ENCODE assay signal across 9 cellular contexts in the genomic region with DNA sequence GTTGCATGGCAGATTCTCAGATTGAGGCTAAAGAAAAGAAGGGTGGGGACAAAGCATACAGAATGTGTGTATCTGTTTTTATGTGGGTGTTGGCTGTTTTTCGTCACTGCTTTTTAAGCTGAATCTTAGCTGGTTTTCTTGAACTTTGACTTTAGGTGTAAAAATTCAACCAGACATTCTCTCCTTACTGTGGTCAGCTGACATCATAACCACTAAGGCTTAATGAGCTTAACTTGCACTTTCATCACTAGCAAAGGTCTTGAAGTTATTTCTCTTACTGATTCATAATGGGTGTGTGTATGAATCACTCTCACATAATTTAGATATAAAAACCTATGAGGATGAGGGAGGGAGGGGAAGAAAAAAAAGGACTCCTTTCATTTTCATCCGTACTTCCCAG. TPM values are rescaled to one million over a fixed set of nuclear protein-coding genes. Genes with fewer than 3 reads are reported as not detected.
DNase-seq lines count a peak whose midpoint lies in the region; ATAC-seq and TF ChIP-seq lines count a peak whose summit lies in the region.
"Had no signal": no experiment of that assay in that cellular context is flagged by ENCODE, and none has a peak within 500 bp of the region (broad histone marks: within the 10 kb centered on the region; RNA-seq: fewer than 3 reads in every experiment).

No MANE protein-coding gene starts in this region.

- no peaks in the 10 kb centered on the region for H3K27me3 Mint-ChIP-seq in activated CD4-positive, alpha-beta T cell treated with anti-CD3 and anti-CD28 coated beads, Interleukin-2, amount 10 ng/mL, durations not matched to agents 24 days and 14 days
- no peaks in the 10 kb centered on the region for H3K27me3 Mint-ChIP-seq in WTC11 (ENCODE audit: low read depth)
- no peaks in the 10 kb centered on the region for H3K27me3 Mint-ChIP-seq in stimulated activated naive CD8-positive, alpha-beta T cell treated with anti-CD3 and anti-CD28 coated beads, Interleukin-15, amount 100 ng/mL, for 72 hours

- H3K36me3 Mint-ChIP-seq in activated CD4-positive, alpha-beta T cell treated with anti-CD3 and anti-CD28 coated beads, Interleukin-2, amount 10 ng/mL, durations not matched to agents 24 days and 14 days (ENCODE audit: low read depth), result peaks cover 38% of the 10 kb centered on the region
- H3K36me3 Mint-ChIP-seq in WTC11, result peaks cover 25% of the 10 kb centered on the region

- no peak for ATAC-seq in WTC11
- peak; percentile 58 for ATAC-seq in foreskin keratinocyte
- ATAC-seq in stimulated activated naive CD8-positive, alpha-beta T cell treated with anti-CD3 and anti-CD28 coated beads, Interleukin-15, amount 100 ng/mL, for 72 hours, result peak; percentile 72
- no peak for ATAC-seq in HG02588 (IDR thresholded peaks at IDR 0.05; ENCODE audit: unreplicated experiment)
- ATAC-seq in HG03457 (IDR thresholded peaks at IDR 0.05; ENCODE audit: unreplicated experiment), result no peak

- H3K4me3 Mint-ChIP-seq in activated CD4-positive, alpha-beta T cell treated with anti-CD3 and anti-CD28 coated beads, Interleukin-2, amount 10 ng/mL, durations not matched to agents 24 days and 14 days, result peak overlapping the region; percentile 68
- no peak overlapping the region for H3K4me3 Mint-ChIP-seq in WTC11
- H3K4me3 Mint-ChIP-seq in stimulated activated naive CD8-positive, alpha-beta T cell treated with anti-CD3 and anti-CD28 coated beads, Interleukin-15, amount 100 ng/mL, for 72 hours, result peak overlapping the region; percentile 70 to 74

- no peaks in the 10 kb centered on the region for H3K27me3 ChIP-seq in foreskin keratinocyte

- intact Hi-C loops in activated CD4-positive, alpha-beta T cell treated with anti-CD3 and anti-CD28 coated beads, Interleukin-2, amount 10 ng/mL, durations not matched to agents 24 days and 14 days (cut with micrococcal nuclease), result no loop called here

- POLR2A ChIA-PET in WTC11 (lab: Charles Lee), result interaction anchor here (0.6 kb wide), 1 partner anchor 1517 kb away, joined by 3 read pairs; no protein-coding TSS in a partner anchor

- TF ChIP-seq CTCF in WTC11 (IDR thresholded peaks at IDR 0.05) (no peak), foreskin keratinocyte (conservative IDR thresholded peaks at IDR 0.05) (no peak)

- H3K4me1 Mint-ChIP-seq in activated CD4-positive, alpha-beta T cell treated with anti-CD3 and anti-CD28 coated beads, Interleukin-2, amount 10 ng/mL, durations not matched to agents 24 days and 14 days, result peaks cover 42% of the 10 kb centered on the region
- peaks cover 21% of the 10 kb centered on the region for H3K4me1 Mint-ChIP-seq in WTC11
- H3K4me1 Mint-ChIP-seq in stimulated activated naive CD8-positive, alpha-beta T cell treated with anti-CD3 and anti-CD28 coated beads, Interleukin-15, amount 100 ng/mL, for 72 hours, result peaks cover 46% of the 10 kb centered on the region

- peaks cover 15% of the 10 kb centered on the region for H3K4me1 ChIP-seq in foreskin keratinocyte

- H3K9me3 Mint-ChIP-seq in activated CD4-positive, alpha-beta T cell treated with anti-CD3 and anti-CD28 coated beads, Interleukin-2, amount 10 ng/mL, durations not matched to agents 24 days and 14 days, result no peaks in the 10 kb centered on the region
- H3K9me3 Mint-ChIP-seq in WTC11, result no peaks in the 10 kb centered on the region
- no peaks in the 10 kb centered on the region for H3K9me3 Mint-ChIP-seq in stimulated activated naive CD8-positive, alpha-beta T cell treated with anti-CD3 and anti-CD28 coated beads, Interleukin-15, amount 100 ng/mL, for 72 hours

- CTCF ChIA-PET in WTC11 (lab: Charles Lee), result interaction anchor here (0.9 to 1.0 kb wide), 2 partner anchors 34 to 64 kb away, joined by 3 read pairs; a partner anchor contains a TSS

- peak; percentile 70 for DNase-seq in activated CD4-positive, alpha-beta T cell treated with anti-CD3 and anti-CD28 coated beads, Interleukin-2, amount 10 ng/mL, durations not matched to agents 24 days and 14 days
- DNase-seq in activated CD4-positive, alpha-beta T cell treated with anti-CD3 and anti-CD28 coated beads, Interleukin-2, amount 50 U/mL, for 4 hours, result no peak
- DNase-seq in WTC11 (ENCODE audit: low spot score) (no peak), foreskin keratinocyte (peak; percentile 90 to 96), SHP77 treated with DMSO at 0.1 percent for 48 hours (lab: John Stamatoyannopoulos, UW) (no peak)
- peak; percentile 44 for DNase-seq in stimulated activated naive CD8-positive, alpha-beta T cell treated with anti-CD3 and anti-CD28 coated beads, Interleukin-15, amount 100 ng/mL, for 72 hours

- H3K27ac ChIP-seq in foreskin keratinocyte, result peak overlapping the region; percentile 32
- H3K27ac ChIP-seq: C4-2B had no signal

- peak overlapping the region; percentile 85 for H3K27ac Mint-ChIP-seq in activated CD4-positive, alpha-beta T cell treated with anti-CD3 and anti-CD28 coated beads, Interleukin-2, amount 10 ng/mL, durations not matched to agents 24 days and 14 days
- peak overlapping the region; percentile 41; the same call in 1 of the 2 replicates for H3K27ac Mint-ChIP-seq in WTC11
- peak overlapping the region; percentile 95 to 98 for H3K27ac Mint-ChIP-seq in stimulated activated naive CD8-positive, alpha-beta T cell treated with anti-CD3 and anti-CD28 coated beads, Interleukin-15, amount 100 ng/mL, for 72 hours

TF ChIP-seq in WTC11, 78 proteins besides CTCF, POLR2A, EP300 and RAD21:
- TF ChIP-seq, protein P1, sequence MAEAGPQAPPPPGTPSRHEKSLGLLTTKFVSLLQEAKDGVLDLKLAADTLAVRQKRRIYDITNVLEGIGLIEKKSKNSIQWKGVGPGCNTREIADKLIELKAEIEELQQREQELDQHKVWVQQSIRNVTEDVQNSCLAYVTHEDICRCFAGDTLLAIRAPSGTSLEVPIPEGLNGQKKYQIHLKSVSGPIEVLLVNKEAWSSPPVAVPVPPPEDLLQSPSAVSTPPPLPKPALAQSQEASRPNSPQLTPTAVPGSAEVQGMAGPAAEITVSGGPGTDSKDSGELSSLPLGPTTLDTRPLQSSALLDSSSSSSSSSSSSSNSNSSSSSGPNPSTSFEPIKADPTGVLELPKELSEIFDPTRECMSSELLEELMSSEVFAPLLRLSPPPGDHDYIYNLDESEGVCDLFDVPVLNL (CRISPR knock-in tag; IDR thresholded peaks at IDR 0.05; ENCODE audit: borderline replicate concordance, low read depth), result no peak
- TF ChIP-seq ETV6 (CRISPR knock-in tag; IDR thresholded peaks at IDR 0.05), result no peak
- no peak for TF ChIP-seq NR3C1 (CRISPR knock-in tag; conservative IDR thresholded peaks at IDR 0.05; ENCODE audit: low read depth)
- no peak for TF ChIP-seq ZNF263 (CRISPR knock-in tag; IDR thresholded peaks at IDR 0.05; ENCODE audit: low read depth)
- no peak for TF ChIP-seq NR1H2 (CRISPR knock-in tag; IDR thresholded peaks at IDR 0.05)
- TF ChIP-seq JUN (CRISPR knock-in tag; IDR thresholded peaks at IDR 0.05), result no peak
- TF ChIP-seq, protein P2, sequence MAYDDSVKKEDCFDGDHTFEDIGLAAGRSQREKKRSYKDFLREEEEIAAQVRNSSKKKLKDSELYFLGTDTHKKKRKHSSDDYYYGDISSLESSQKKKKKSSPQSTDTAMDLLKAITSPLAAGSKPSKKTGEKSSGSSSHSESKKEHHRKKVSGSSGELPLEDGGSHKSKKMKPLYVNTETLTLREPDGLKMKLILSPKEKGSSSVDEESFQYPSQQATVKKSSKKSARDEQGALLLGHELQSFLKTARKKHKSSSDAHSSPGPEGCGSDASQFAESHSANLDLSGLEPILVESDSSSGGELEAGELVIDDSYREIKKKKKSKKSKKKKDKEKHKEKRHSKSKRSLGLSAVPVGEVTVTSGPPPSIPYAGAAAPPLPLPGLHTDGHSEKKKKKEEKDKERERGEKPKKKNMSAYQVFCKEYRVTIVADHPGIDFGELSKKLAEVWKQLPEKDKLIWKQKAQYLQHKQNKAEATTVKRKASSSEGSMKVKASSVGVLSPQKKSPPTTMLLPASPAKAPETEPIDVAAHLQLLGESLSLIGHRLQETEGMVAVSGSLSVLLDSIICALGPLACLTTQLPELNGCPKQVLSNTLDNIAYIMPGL (CRISPR knock-in tag; IDR thresholded peaks at IDR 0.05), result no peak

RNA-seq across cellular contexts. Expression of a gene that starts 4.0 kb away (rescaled TPM):
- 139 and 142 TPM in 2 replicates for total RNA-seq in activated CD4-positive, alpha-beta T cell treated with anti-CD3 and anti-CD28 coated beads, Interleukin-2, amount 10 ng/mL, durations not matched to agents 24 days and 14 days
- total RNA-seq in WTC11 (2021), result 85.9 to 125 TPM (median 87.9 TPM) in 3 replicates
- total RNA-seq in foreskin keratinocyte, result 60.7 and 68.9 TPM in 2 replicates
- polyA plus RNA-seq in foreskin keratinocyte, result 31.9 and 41.0 TPM in 2 replicates

RNA-seq across cellular contexts. Expression of a gene that starts 25.3 kb away (rescaled TPM):
- total RNA-seq in activated CD4-positive, alpha-beta T cell treated with anti-CD3 and anti-CD28 coated beads, Interleukin-2, amount 10 ng/mL, durations not matched to agents 24 days and 14 days, result 24.0 and 26.2 TPM in 2 replicates
- 14.3 to 20.7 TPM (median 15.8 TPM) in 3 replicates for total RNA-seq in WTC11 (2021)
- 26.4 and 28.4 TPM in 2 replicates for total RNA-seq in foreskin keratinocyte
- polyA plus RNA-seq in foreskin keratinocyte, result 21.6 and 22.4 TPM in 2 replicates

Comparison
In these comparisons a context has a peak if more than half of its experiments do, and no peak if none do; other contexts are left out.
1. DNase-seq: peak in activated CD4-positive, alpha-beta T cell treated with anti-CD3 and anti-CD28 coated beads, Interleukin-2, amount 10 ng/mL, durations not matched to agents 24 days and 14 days (single experiment), foreskin keratinocyte (2 of 2) and stimulated activated naive CD8-positive, alpha-beta T cell treated with anti-CD3 and anti-CD28 coated beads, Interleukin-15, amount 100 ng/mL, for 72 hours (2 of 2); none in activated CD4-positive, alpha-beta T cell treated with anti-CD3 and anti-CD28 coated beads, Interleukin-2, amount 50 U/mL, for 4 hours (0 of 2), WTC11 (single experiment) and SHP77 treated with DMSO at 0.1 percent for 48 hours (single experiment).
2. H3K27ac Mint-ChIP-seq: peak in every context shown above with its lines; median percentile 96 in stimulated activated naive CD8-positive, alpha-beta T cell treated with anti-CD3 and anti-CD28 coated beads, Interleukin-15, amount 100 ng/mL, for 72 hours; 85 in activated CD4-positive, alpha-beta T cell treated with anti-CD3 and anti-CD28 coated beads, Interleukin-2, amount 10 ng/mL, durations not matched to agents 24 days and 14 days; 41 in WTC11.
3. ATAC-seq: peak in foreskin keratinocyte (single experiment) and stimulated activated naive CD8-positive, alpha-beta T cell treated with anti-CD3 and anti-CD28 coated beads, Interleukin-15, amount 100 ng/mL, for 72 hours (single experiment); none in WTC11 (single experiment), HG02588 (single experiment) and HG03457 (single experiment).